ENCODE assay signal across 9 cellular contexts in the genomic region with DNA sequence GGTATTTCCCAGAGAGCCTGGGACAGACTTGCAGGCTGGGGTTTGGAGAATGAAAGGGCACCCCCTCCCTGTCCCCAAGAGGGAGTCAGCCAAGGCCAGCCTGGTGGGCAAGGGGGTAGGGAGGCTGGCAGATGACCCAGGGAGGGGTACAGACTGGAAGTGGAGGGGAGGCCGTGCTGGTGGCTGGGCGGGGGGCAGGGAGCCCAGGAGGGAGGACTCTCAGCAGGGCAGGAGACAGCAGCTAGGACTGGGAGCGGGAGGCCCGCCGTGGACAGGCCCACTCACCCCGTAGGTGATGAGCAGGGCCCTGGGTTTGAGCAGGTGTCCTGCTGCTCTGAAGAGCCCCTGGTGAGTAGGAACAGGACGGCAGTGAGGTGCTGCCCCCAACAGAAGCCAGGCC. TPM values are rescaled to one million over a fixed set of nuclear protein-coding genes. Genes with fewer than 3 reads are reported as not detected.
DNase-seq lines count a peak whose midpoint lies in the region; ATAC-seq, FAIRE-seq and TF ChIP-seq lines count a peak whose summit lies in the region.
"Had no signal": no experiment of that assay in that cellular context is flagged by ENCODE, and none has a peak within 500 bp of the region (broad histone marks: within the 10 kb centered on the region; RNA-seq: fewer than 3 reads in every experiment).

No MANE protein-coding gene starts in this region.

- no peaks in the 10 kb centered on the region for H3K36me3 Mint-ChIP-seq in astrocyte (ENCODE audit: low read depth, unreplicated experiment)

- H3K79me2 ChIP-seq in astrocyte (ENCODE audit: insufficient read depth, low read length), result peaks cover 15% of the 10 kb centered on the region

- peak overlapping the region; percentile 57 for H3K4me3 Mint-ChIP-seq in astrocyte (ENCODE audit: unreplicated experiment)

- no peaks in the 10 kb centered on the region for H3K9me3 Mint-ChIP-seq in astrocyte (ENCODE audit: unreplicated experiment)

- H3K27me3 ChIP-seq in HL-60 (ENCODE audit: insufficient read depth, poor library complexity, severe bottlenecking), result no peaks in the 10 kb centered on the region
- no peaks in the 10 kb centered on the region for H3K27me3 ChIP-seq in astrocyte (ENCODE audit: insufficient read depth, low read length)
- peaks cover 0 to 10% of the 10 kb centered on the region in 2 donors for H3K27me3 ChIP-seq in muscle layer of colon (ENCODE audit: control insufficient read depth in 1 of 2, insufficient read depth in 2 of 2, low read length in 2 of 2)

- intact Hi-C loops in posterior vena cava (cut with DNase I), result loop anchor here in 1 of 2 donors (5.0 kb wide), 1 partner anchor 43 kb away; the partner anchor contains the start of gene RAB40C

- H3K9ac ChIP-seq in astrocyte (ENCODE audit: low read length), result peak overlapping the region; percentile 81
- H3K9ac ChIP-seq in muscle layer of colon (ENCODE audit: low read length), result no peak overlapping the region

- H3K4me1 Mint-ChIP-seq in astrocyte (ENCODE audit: low read depth, unreplicated experiment), result no peaks in the 10 kb centered on the region

- H4K20me1 ChIP-seq in astrocyte (ENCODE audit: insufficient read depth, low read length), result peaks cover 14% of the 10 kb centered on the region

- no peak for FAIRE-seq in astrocyte (lab: Jason Lieb, UNC)

- no peak overlapping the region for H3K27ac Mint-ChIP-seq in astrocyte (ENCODE audit: unreplicated experiment)

- no peaks in the 10 kb centered on the region for H3K9me3 ChIP-seq in astrocyte (ENCODE audit: insufficient read depth, low read depth, low read length)
- H3K9me3 ChIP-seq in muscle layer of colon (ENCODE audit: low read length), result no peaks in the 10 kb centered on the region

- H3K4me3 ChIP-seq in AG10803 (ENCODE audit: low read length), result peak overlapping the region; percentile 85
- peak overlapping the region; percentile 72 for H3K4me3 ChIP-seq in HL-60 (replicated peaks; ENCODE audit: insufficient read depth, low read length)
- H3K4me3 ChIP-seq in astrocyte (ENCODE audit: insufficient read depth, low read depth, low read length), result peak overlapping the region; percentile 80
- H3K4me3 ChIP-seq in muscle layer of colon (ENCODE audit: low read depth in 1 of 2, low read length in 2 of 2), result peak overlapping the region; percentile 82 to 96

- H3K36me3 ChIP-seq in astrocyte (ENCODE audit: insufficient read depth, low read length), result no peaks in the 10 kb centered on the region
- H3K36me3 ChIP-seq in muscle layer of colon (ENCODE audit: insufficient read depth, low read length), result peaks cover 9% of the 10 kb centered on the region

- TF ChIP-seq CTCF in AG10803 (conservative IDR thresholded peaks at IDR 0.05; ENCODE audit: low read length) (no peak), HL-60 (IDR thresholded peaks at IDR 0.05; ENCODE audit: insufficient read depth, low read length) (no peak), astrocyte (IDR thresholded peaks at IDR 0.05; ENCODE audit: insufficient read depth, low read depth, low read length) (no peak)

- no peaks in the 10 kb centered on the region for H3K27me3 Mint-ChIP-seq in astrocyte (ENCODE audit: low read depth, unreplicated experiment)

- DNase-seq in AG10803 (ENCODE audit: low read depth) (no peak), HL-60 (ENCODE audit: low read depth in 1 of 2, low spot score in 1 of 2) (no peak), astrocyte (ENCODE audit: low read depth) (no peak), NCI-H2107 treated with DMSO at 0.1 percent for 48 hours (lab: John Stamatoyannopoulos, UW; ENCODE audit: unreplicated experiment) (no peak), DMS 273 treated with DMSO at 0.1 percent for 48 hours (lab: John Stamatoyannopoulos, UW) (no peak), posterior vena cava (ENCODE audit: low spot score) (no peak)
- DNase-seq: HCEC 1CT had no signal

- H2AFZ ChIP-seq in astrocyte (ENCODE audit: low read depth, low read length), result no peak overlapping the region

- H3K27ac ChIP-seq in HL-60 (replicated peaks), result no peak overlapping the region
- no peak overlapping the region for H3K27ac ChIP-seq in astrocyte (ENCODE audit: low read depth, low read length)
- no peak overlapping the region for H3K27ac ChIP-seq in muscle layer of colon (ENCODE audit: low read depth, low read length)

- ATAC-seq in HG03175 (IDR thresholded peaks at IDR 0.05; ENCODE audit: unreplicated experiment), result no peak

- H3K4me1 ChIP-seq in astrocyte (ENCODE audit: insufficient read depth, low read length) (peaks cover 11% of the 10 kb centered on the region), muscle layer of colon (ENCODE audit: insufficient read depth, low read length) (peaks cover 8% of the 10 kb centered on the region)

- H3K4me2 ChIP-seq in astrocyte (ENCODE audit: low read length), result peak overlapping the region; percentile 90

RNA-seq across cellular contexts. Expression of gene METTL26, which starts 1.1 kb away (rescaled TPM):
- total RNA-seq in astrocyte (56.4 and 59.6 TPM in 2 replicates), posterior vena cava (10 to 100 TPM; 43.3 to 63.2 TPM)

RNA-seq across cellular contexts. Expression of gene WFIKKN1, which starts 4.2 kb away (rescaled TPM):
- total RNA-seq in astrocyte, result 0.43 and 0.89 TPM in 2 replicates
- total RNA-seq in posterior vena cava, result under 1 TPM; 0.14 TPM

RNA-seq across cellular contexts. Expression of gene MCRIP2, which starts 6.6 kb away (rescaled TPM):
- total RNA-seq in astrocyte (20.9 and 23.7 TPM in 2 replicates), posterior vena cava (10 to 100 TPM; 19.0 to 21.5 TPM)

RNA-seq across cellular contexts. Expression of gene WDR90, which starts 14.2 kb away (rescaled TPM):
- total RNA-seq in astrocyte, result 16.1 and 21.2 TPM in 2 replicates
- total RNA-seq in posterior vena cava, result 10 to 100 TPM; 13.4 to 14.9 TPM

RNA-seq across cellular contexts. Expression of gene RHOT2, which starts 32.9 kb away (rescaled TPM):
- total RNA-seq in astrocyte (87.3 and 93.2 TPM in 2 replicates), posterior vena cava (10 to 100 TPM; 57.5 to 65.1 TPM)
